23 cellular contexts compared by ENCODE assay signal in genomic region chr15:88072598-88073385, GRCh38.
"Had no signal": no experiment of that assay in that cellular context is flagged by ENCODE, and none has a peak within 500 bp of the region (broad histone marks: within the 10 kb centered on the region; RNA-seq: fewer than 3 reads in every experiment).

No MANE protein-coding gene starts in this region.

- H3K27ac ChIP-seq: body of pancreas, cardiac muscle cell, coronary artery, left ventricle myocardium inferior, spleen, suprapubic skin, transverse colon had no signal

- ATAC-seq: activated CD8-positive, alpha-beta T cell treated with anti-CD3 and anti-CD28 coated beads for 36 hours; activated naive CD4-positive, alpha-beta T cell treated with anti-CD3 and anti-CD28 coated beads, Interleukin-2, amount 50 U/mL, for 72 hours; activated T-cell treated with anti-CD3 and anti-CD28 coated beads, Interleukin-2, amount 50 U/mL, for 4 hours; body of pancreas; effector memory CD8-positive, alpha-beta T cell; natural killer cell had no signal

- H3K4me1 Mint-ChIP-seq: activated B cell treated with CpG ODN at 0.5 μM for 24 hours, natural killer cell had no signal

- H3K27ac Mint-ChIP-seq: activated B cell treated with CpG ODN at 0.5 μM for 24 hours; activated CD8-positive, alpha-beta T cell treated with anti-CD3 and anti-CD28 coated beads for 36 hours; activated naive CD4-positive, alpha-beta T cell treated with anti-CD3 and anti-CD28 coated beads, Interleukin-2, amount 50 U/mL, for 72 hours; effector memory CD8-positive, alpha-beta T cell; natural killer cell had no signal

- H3K4me3 ChIP-seq: body of pancreas, cardiac muscle cell, coronary artery, left ventricle myocardium inferior, lung, spleen, suprapubic skin, transverse colon had no signal

- H3K9me3 Mint-ChIP-seq: activated B cell treated with CpG ODN at 0.5 μM for 24 hours; activated CD8-positive, alpha-beta T cell treated with anti-CD3 and anti-CD28 coated beads for 36 hours; activated naive CD4-positive, alpha-beta T cell treated with anti-CD3 and anti-CD28 coated beads, Interleukin-2, amount 50 U/mL, for 72 hours; activated T-cell treated with anti-CD3 and anti-CD28 coated beads, Interleukin-2, amount 50 U/mL, for 4 hours; natural killer cell had no signal

- H3K4me3 Mint-ChIP-seq: activated B cell treated with CpG ODN at 0.5 μM for 24 hours; activated CD8-positive, alpha-beta T cell treated with anti-CD3 and anti-CD28 coated beads for 36 hours; activated T-cell treated with anti-CD3 and anti-CD28 coated beads, Interleukin-2, amount 50 U/mL, for 4 hours; effector memory CD8-positive, alpha-beta T cell; natural killer cell had no signal

- H3K36me3 Mint-ChIP-seq: activated naive CD4-positive, alpha-beta T cell treated with anti-CD3 and anti-CD28 coated beads, Interleukin-2, amount 50 U/mL, for 72 hours; natural killer cell had no signal

- FAIRE-seq: endothelial cell of umbilical vein, islet of Langerhans had no signal

- H3K27me3 Mint-ChIP-seq: activated B cell treated with CpG ODN at 0.5 μM for 24 hours; activated CD8-positive, alpha-beta T cell treated with anti-CD3 and anti-CD28 coated beads for 36 hours had no signal

- DNase-seq: activated B cell treated with CpG ODN at 0.5 μM for 24 hours; activated CD4-positive, alpha-beta T cell treated with anti-CD3 and anti-CD28 coated beads, Interleukin-2, amount 50 U/mL, for 1 hour; activated CD8-positive, alpha-beta T cell treated with anti-CD3 and anti-CD28 coated beads for 36 hours; activated naive CD4-positive, alpha-beta T cell; activated T-cell treated with anti-CD3 and anti-CD28 coated beads, Interleukin-2, amount 50 U/mL, for 4 hours; body of pancreas; cerebellar nuclear complex; effector memory CD8-positive, alpha-beta T cell; hypothalamus; left ventricle myocardium inferior; natural killer cell; spleen; stimulated activated naive CD4-positive, alpha-beta T cell; SW 1271; T-helper 2 cell; transverse colon had no signal

- H3K4me1 ChIP-seq: body of pancreas, left ventricle myocardium inferior, spleen, suprapubic skin, transverse colon had no signal

- H3K9me3 ChIP-seq: body of pancreas, left ventricle myocardium inferior, spleen, suprapubic skin, transverse colon had no signal

- H3K36me3 ChIP-seq: cardiac muscle cell, left ventricle myocardium inferior, spleen, suprapubic skin, transverse colon had no signal

- H3K27me3 ChIP-seq: body of pancreas, cardiac muscle cell, suprapubic skin, transverse colon had no signal
